9 cellular contexts compared by ENCODE assay signal in the genomic region with DNA sequence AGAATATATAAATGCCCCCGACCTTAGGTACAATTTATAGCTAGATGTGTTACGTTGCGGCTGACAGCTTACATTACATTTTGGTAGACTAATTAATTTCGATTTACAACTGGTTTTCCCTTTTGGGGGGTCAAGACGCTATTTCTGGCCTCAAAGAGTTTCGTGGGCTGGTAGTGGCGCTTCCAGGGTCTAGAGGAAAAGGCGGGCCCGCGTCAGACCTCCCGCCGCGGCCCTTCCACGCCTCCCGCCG. TPM values are rescaled to one million over a fixed set of nuclear protein-coding genes. Genes with fewer than 3 reads are reported as not detected.
DNase-seq lines count a peak whose midpoint lies in the region; ATAC-seq and TF ChIP-seq lines count a peak whose summit lies in the region.
"Had no signal": no experiment of that assay in that cellular context is flagged by ENCODE, and none has a peak within 500 bp of the region (broad histone marks: within the 10 kb centered on the region; RNA-seq: fewer than 3 reads in every experiment).

No MANE protein-coding gene starts in this region.

- H3K27ac ChIP-seq in foreskin keratinocyte (peak overlapping the region; percentile 76), skin epidermis (peak overlapping the region; percentile 3 to 96 (median 88))

- peaks cover 22% of the 10 kb centered on the region for H3K4me1 ChIP-seq in foreskin keratinocyte

- no peaks in the 10 kb centered on the region for H3K27me3 ChIP-seq in H7 (ENCODE audit: control insufficient read depth, insufficient read depth, low read length)
- H3K27me3 ChIP-seq in foreskin keratinocyte = no peaks in the 10 kb centered on the region

- no peak for ATAC-seq in T-helper 17 cell
- ATAC-seq in foreskin keratinocyte = no peak
- no peak for ATAC-seq in HG03108 (IDR thresholded peaks at IDR 0.05; ENCODE audit: unreplicated experiment)

- no peak for TF ChIP-seq CTCF in foreskin keratinocyte (conservative IDR thresholded peaks at IDR 0.05)

- peak overlapping the region; percentile 94 for H3K4me3 Mint-ChIP-seq in T-helper 17 cell

- TF ChIP-seq POLR2A in erythroblast (IDR thresholded peaks at IDR 0.05; ENCODE audit: low read length) = no peak

- no peaks in the 10 kb centered on the region for H3K9me3 ChIP-seq in T-helper 17 cell (ENCODE audit: control insufficient read depth, low read length, poor library complexity, severe bottlenecking)

- H3K4me3 ChIP-seq in H7 (ENCODE audit: insufficient read depth, low read depth, low read length) (peak overlapping the region; percentile 95), skin epidermis (peak overlapping the region; percentile 58 to 88 (median 85))

- no peaks in the 10 kb centered on the region for H3K27me3 Mint-ChIP-seq in T-helper 17 cell

- no peaks in the 10 kb centered on the region for H3K36me3 Mint-ChIP-seq in T-helper 17 cell (ENCODE audit: low read depth)

- DNase-seq in H7 (no peak), T-helper 17 cell (no peak), foreskin keratinocyte (no peak), erythroblast (lab: John Stamatoyannopoulos, UW) (no peak), hypothalamus (lab: John Stamatoyannopoulos, UW) (no peak)
- DNase-seq in activated CD8-positive, alpha-beta memory T cell treated with anti-CD3 and anti-CD28 coated beads, Interleukin-2, amount 50 U/mL, for 4 hours = no peak

- peak overlapping the region; percentile 87 for H3K27ac Mint-ChIP-seq in T-helper 17 cell

- H3K36me3 ChIP-seq in H7 (replicated peaks; ENCODE audit: control insufficient read depth, insufficient read depth, low read length) = no peaks in the 10 kb centered on the region; the same call in 1 of the 2 replicates

- peaks cover 45% of the 10 kb centered on the region for H3K4me1 Mint-ChIP-seq in T-helper 17 cell

RNA-seq across cellular contexts. Expression of a gene that starts 0.4 kb away (rescaled TPM):
- total RNA-seq in H7 (2014; rRNA removed; shearing (Covaris generic)) = 25.7 and 30.0 TPM in 2 replicates
- 10 to 100 TPM; 17.3 to 23.7 TPM for total RNA-seq in T-helper 17 cell
- total RNA-seq in foreskin keratinocyte = 35.2 and 42.3 TPM in 2 replicates
- polyA plus RNA-seq in foreskin keratinocyte = 49.5 and 55.5 TPM in 2 replicates

RNA-seq across cellular contexts. Expression of a gene that starts 1.0 kb away (rescaled TPM):
- 77.2 and 80.9 TPM in 2 replicates for total RNA-seq in H7 (2014; rRNA removed; shearing (Covaris generic))
- 1 to 10 TPM; 5.8 to 7.4 TPM for total RNA-seq in T-helper 17 cell
- total RNA-seq in foreskin keratinocyte = 53.9 and 71.2 TPM in 2 replicates
- 52.0 and 71.4 TPM in 2 replicates for polyA plus RNA-seq in foreskin keratinocyte

RNA-seq across cellular contexts. Expression of a gene that starts 51.1 kb away (rescaled TPM):
- 0.41 TPM in 1 of 2 replicates, not detected in the other for total RNA-seq in H7 (2014; rRNA removed; shearing (Covaris generic))
- total RNA-seq in T-helper 17 cell (not detected), foreskin keratinocyte (not detected in 2 replicates)
- polyA plus RNA-seq in foreskin keratinocyte = not detected in 2 replicates
- total RNA-seq: occipital lobe had no signal

RNA-seq across cellular contexts. Expression of a gene that starts 55.5 kb away (rescaled TPM):
- 26.9 and 29.3 TPM in 2 replicates for total RNA-seq in H7 (2014; rRNA removed; shearing (Covaris generic))
- 10 to 100 TPM in 1 of 2 donors, 1 to 10 TPM in 1; 8.8 to 10.3 TPM for total RNA-seq in T-helper 17 cell
- 21.8 and 25.7 TPM in 2 replicates for total RNA-seq in foreskin keratinocyte
- polyA plus RNA-seq in foreskin keratinocyte = 22.2 and 22.6 TPM in 2 replicates
